1 cellular context compared by ENCODE assay signal in genomic region chr7:124411796-124412195, GRCh38.
TF ChIP-seq lines count a peak whose summit lies in the region.

No MANE protein-coding gene starts in this region.

TF ChIP-seq in HepG2, 621 proteins besides CTCF, POLR2A, EP300 and RAD21 (continued from another document):
- TF ChIP-seq GTF2F1 (IDR thresholded peaks at IDR 0.05; ENCODE audit: low read length): no peak
- TF ChIP-seq, protein P1, sequence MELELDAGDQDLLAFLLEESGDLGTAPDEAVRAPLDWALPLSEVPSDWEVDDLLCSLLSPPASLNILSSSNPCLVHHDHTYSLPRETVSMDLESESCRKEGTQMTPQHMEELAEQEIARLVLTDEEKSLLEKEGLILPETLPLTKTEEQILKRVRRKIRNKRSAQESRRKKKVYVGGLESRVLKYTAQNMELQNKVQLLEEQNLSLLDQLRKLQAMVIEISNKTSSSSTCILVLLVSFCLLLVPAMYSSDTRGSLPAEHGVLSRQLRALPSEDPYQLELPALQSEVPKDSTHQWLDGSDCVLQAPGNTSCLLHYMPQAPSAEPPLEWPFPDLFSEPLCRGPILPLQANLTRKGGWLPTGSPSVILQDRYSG (CRISPR knock-in tag; IDR thresholded peaks at IDR 0.05): no peak
